Comparison of ENCODE assay signal across 16 cellular contexts in genomic region chr7:40915061-40915460, GRCh38.
A peak's percentile ranks its signal among the peaks of the same experiment; 100 is the strongest.
DNase-seq lines count a peak whose midpoint lies in the region; ATAC-seq and TF ChIP-seq lines count a peak whose summit lies in the region.
"Had no signal": no experiment of that assay in that cellular context is flagged by ENCODE, and none has a peak within 500 bp of the region (broad histone marks: within the 10 kb centered on the region; RNA-seq: fewer than 3 reads in every experiment).

No MANE protein-coding gene starts in this region.

- ATAC-seq in GM18861 (IDR thresholded peaks at IDR 0.05; ENCODE audit: unreplicated experiment) = no peak
- ATAC-seq: A549 had no signal

- TF ChIP-seq CTCF in fibroblast of the aortic adventitia (IDR thresholded peaks at IDR 0.05; ENCODE audit: insufficient read depth, low read length) (no peak), retinal pigment epithelial cell (conservative IDR thresholded peaks at IDR 0.05; ENCODE audit: low read depth, low read length) (no peak)

- no peak overlapping the region for H3K4me3 ChIP-seq in fibroblast of the aortic adventitia (ENCODE audit: low read depth, low read length)
- H3K4me3 ChIP-seq in retinal pigment epithelial cell (ENCODE audit: low read length) = no peak overlapping the region
- H3K4me3 ChIP-seq: A549 had no signal

- peak; percentile 41 for DNase-seq in EH (ENCODE audit: low read depth)
- peak; percentile 80 for DNase-seq in amniotic epithelial cell (ENCODE audit: low read depth)
- DNase-seq in fibroblast of the aortic adventitia (ENCODE audit: low read depth) = peak; percentile 65
- peak; percentile 15 for DNase-seq in retinal pigment epithelial cell (ENCODE audit: low read depth)
- no peak for DNase-seq in stimulated activated CD4-positive, alpha-beta T cell treated with anti-CD3 and anti-CD28 coated beads, Interleukin-2, amount 100 ng/mL, for 24 hours
- no peak for DNase-seq in NK-92 treated with Interleukin-12 subunit alpha and Interleukin-12 subunit beta, amount 100 ng/mL, for 24 hours (lab: John Stamatoyannopoulos, UW)
- DNase-seq: Caco-2; CD4-positive, alpha-beta T cell; DMS53; NCI-H1105; NCI-H2081 treated with DMSO at 0.1 percent for 48 hours; NCI-H510A treated with DMSO at 0.1 percent for 48 hours; NCI-H82; SIG-M5 had no signal

Comparison
In these comparisons a context has a peak if more than half of its experiments do, and no peak if none do; other contexts are left out.
1. DNase-seq: peak in EH (single experiment), amniotic epithelial cell (single experiment), fibroblast of the aortic adventitia (single experiment) and retinal pigment epithelial cell (single experiment); none in stimulated activated CD4-positive, alpha-beta T cell treated with anti-CD3 and anti-CD28 coated beads, Interleukin-2, amount 100 ng/mL, for 24 hours (0 of 2) and NK-92 treated with Interleukin-12 subunit alpha and Interleukin-12 subunit beta, amount 100 ng/mL, for 24 hours (single experiment).